1 cellular context compared by ENCODE assay signal in the genomic region with DNA sequence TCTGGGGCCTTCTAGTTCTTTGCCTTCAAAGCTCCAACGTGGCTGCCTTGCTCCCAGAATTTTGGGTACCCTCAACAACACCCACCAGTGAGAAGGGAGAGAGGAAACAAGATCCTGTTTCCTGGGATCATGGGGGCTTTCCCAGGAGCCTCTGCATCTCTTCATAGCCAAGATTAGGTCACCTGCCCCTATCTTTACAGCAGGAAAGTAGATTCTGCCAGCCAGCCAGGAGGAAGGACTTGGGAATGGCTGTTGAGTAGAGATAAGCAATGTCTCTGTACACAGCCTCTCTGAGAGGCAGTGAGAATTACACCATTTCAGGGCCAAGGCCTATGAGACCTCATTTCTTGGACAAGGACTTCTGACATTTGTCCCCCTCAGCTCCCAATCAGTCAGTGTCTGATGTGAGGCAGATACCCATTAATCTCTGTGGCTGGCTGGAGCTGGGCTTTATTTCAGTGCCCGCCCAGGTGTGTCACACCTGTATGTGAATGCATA.
TF ChIP-seq lines count a peak whose summit lies in the region.

No MANE protein-coding gene starts in this region.

TF ChIP-seq in K562, 482 proteins besides CTCF, POLR2A, EP300 and RAD21 (continued from another document and continues in another):
- TF ChIP-seq, protein P1, sequence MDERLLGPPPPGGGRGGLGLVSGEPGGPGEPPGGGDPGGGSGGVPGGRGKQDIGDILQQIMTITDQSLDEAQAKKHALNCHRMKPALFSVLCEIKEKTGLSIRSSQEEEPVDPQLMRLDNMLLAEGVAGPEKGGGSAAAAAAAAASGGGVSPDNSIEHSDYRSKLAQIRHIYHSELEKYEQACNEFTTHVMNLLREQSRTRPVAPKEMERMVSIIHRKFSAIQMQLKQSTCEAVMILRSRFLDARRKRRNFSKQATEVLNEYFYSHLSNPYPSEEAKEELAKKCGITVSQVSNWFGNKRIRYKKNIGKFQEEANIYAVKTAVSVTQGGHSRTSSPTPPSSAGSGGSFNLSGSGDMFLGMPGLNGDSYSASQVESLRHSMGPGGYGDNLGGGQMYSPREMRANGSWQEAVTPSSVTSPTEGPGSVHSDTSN (CRISPR knock-in tag; IDR thresholded peaks at IDR 0.05; ENCODE audit: low read depth): no peak
- TF ChIP-seq, protein P1 (tag; conservative IDR thresholded peaks at IDR 0.05; ENCODE audit: low read depth): peak; percentile 75
- TF ChIP-seq CBX1 (IDR thresholded peaks at IDR 0.05; ENCODE audit: low read depth) (no peak), SMAD1 (IDR thresholded peaks at IDR 0.05; ENCODE audit: low read depth, low read length, partially characterized antibody) (no peak), MNT (conservative IDR thresholded peaks at IDR 0.05) (peak in 1 of 2 experiments; percentile 50; a peak in 2 of 4 replicates), HDAC2 (IDR thresholded peaks at IDR 0.05) (peak; percentile 76; the same call in 1 of the 2 replicates), TFAP4 (CRISPR knock-in tag; IDR thresholded peaks at IDR 0.05; ENCODE audit: borderline replicate concordance) (peak; percentile 38), FOXA3 (CRISPR knock-in tag; conservative IDR thresholded peaks at IDR 0.05 in 1 of 2, IDR thresholded peaks at IDR 0.05 in 1 of 2) (peak; percentile 68 to 79; a peak in 3 of 4 replicates), CCNT2 (IDR thresholded peaks at IDR 0.05; ENCODE audit: borderline replicate concordance, extremely low read depth, insufficient read length, low read depth, low read length) (peak; percentile 64), CREB5 (CRISPR knock-in tag; IDR thresholded peaks at IDR 0.05) (no peak), SMAD3 (CRISPR knock-in tag; conservative IDR thresholded peaks at IDR 0.05) (no peak), HES1 (IDR thresholded peaks at IDR 0.05; ENCODE audit: low read depth) (no peak), STAT5B (CRISPR knock-in tag; IDR thresholded peaks at IDR 0.05) (no peak), FOXK2 (conservative IDR thresholded peaks at IDR 0.05 in 1 of 2, IDR thresholded peaks at IDR 0.05 in 1 of 2; ENCODE audit: low read depth in 2 of 2) (peak; percentile 50 to 79; a peak in 3 of 4 replicates), SETDB1 (IDR thresholded peaks at IDR 0.05; ENCODE audit: low read length) (no peak), ESRRA (IDR thresholded peaks at IDR 0.05; ENCODE audit: borderline replicate concordance, low read depth) (peak; percentile 54; the same call in 1 of the 2 replicates), TAL1 (IDR thresholded peaks at IDR 0.05) (peak; percentile 96), ZNF584 (CRISPR knock-in tag; IDR thresholded peaks at IDR 0.05; ENCODE audit: low read depth) (peak; percentile 72; the same call in 1 of the 2 replicates), ZFP1 (CRISPR knock-in tag; IDR thresholded peaks at IDR 0.05) (no peak), RBBP5 (IDR thresholded peaks at IDR 0.05; ENCODE audit: borderline replicate concordance, insufficient read depth, low read length, poor library complexity, severe bottlenecking) (peak; percentile 25), HBP1 (CRISPR knock-in tag; IDR thresholded peaks at IDR 0.05) (no peak), MTA2 (IDR thresholded peaks at IDR 0.05; ENCODE audit: low read depth) (peak; percentile 91), RBM34 (IDR thresholded peaks at IDR 0.05; ENCODE audit: borderline replicate concordance, insufficient read depth, low read length) (no peak), GATAD2A (IDR thresholded peaks at IDR 0.05) (peak; percentile 68; the same call in 1 of the 2 replicates), ZNF3 (CRISPR knock-in tag; IDR thresholded peaks at IDR 0.05) (no peak), HMG20B (CRISPR knock-in tag; IDR thresholded peaks at IDR 0.05) (no peak), KDM4B (IDR thresholded peaks at IDR 0.05; ENCODE audit: borderline replicate concordance in 2 of 2, low read depth in 1 of 2) (no peak), BRD4 (IDR thresholded peaks at IDR 0.05) (no peak), ZNF175 (CRISPR knock-in tag; IDR thresholded peaks at IDR 0.05; ENCODE audit: low read depth) (peak; percentile 73; the same call in 1 of the 2 replicates), COPS2 (conservative IDR thresholded peaks at IDR 0.05) (no peak), ZNF347 (CRISPR knock-in tag; IDR thresholded peaks at IDR 0.05; ENCODE audit: low read depth) (no peak), U2AF1 (optimal IDR thresholded peaks at IDR 0.05; ENCODE audit: low read depth, low read length) (no peak), MYC (IDR thresholded peaks at IDR 0.05; ENCODE audit: low read depth, low read length) (peak; percentile 21; the same call in 1 of the 2 replicates), MYC (CRISPR knock-in tag; IDR thresholded peaks at IDR 0.05; ENCODE audit: borderline replicate concordance, low read depth) (no peak), BCL6 (CRISPR knock-in tag; IDR thresholded peaks at IDR 0.05) (no peak), ZNF766 (CRISPR knock-in tag; conservative IDR thresholded peaks at IDR 0.05) (peak; percentile 64), NFRKB (IDR thresholded peaks at IDR 0.05; ENCODE audit: low read depth) (no peak), CC2D1A (IDR thresholded peaks at IDR 0.05) (peak; percentile 90; the same call in 1 of the 2 replicates), ZNF224 (CRISPR knock-in tag; IDR thresholded peaks at IDR 0.05) (no peak), NCOA1 (IDR thresholded peaks at IDR 0.05; ENCODE audit: low read depth) (peak; percentile 74), PHB (CRISPR knock-in tag; IDR thresholded peaks at IDR 0.05) (no peak), PTBP1 (IDR thresholded peaks at IDR 0.05; ENCODE audit: low read depth, low read length) (no peak), POLR2B (IDR thresholded peaks at IDR 0.05; ENCODE audit: low read depth, partially characterized antibody) (no peak), HDAC1 (IDR thresholded peaks at IDR 0.05) (peak in 1 of 2 experiments; percentile 67; a peak in 2 of 4 replicates), ZC3H11A (IDR thresholded peaks at IDR 0.05; ENCODE audit: low read depth, low read length) (no peak), ZNF143 (CRISPR knock-in tag; IDR thresholded peaks at IDR 0.05) (peak; percentile 63)
- TF ChIP-seq, protein P2, sequence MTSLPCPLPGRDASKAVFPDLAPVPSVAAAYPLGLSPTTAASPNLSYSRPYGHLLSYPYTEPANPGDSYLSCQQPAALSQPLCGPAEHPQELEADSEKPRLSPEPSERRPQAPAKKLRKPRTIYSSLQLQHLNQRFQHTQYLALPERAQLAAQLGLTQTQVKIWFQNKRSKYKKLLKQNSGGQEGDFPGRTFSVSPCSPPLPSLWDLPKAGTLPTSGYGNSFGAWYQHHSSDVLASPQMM (CRISPR knock-in tag; IDR thresholded peaks at IDR 0.05): no peak
- TF ChIP-seq, protein P3, sequence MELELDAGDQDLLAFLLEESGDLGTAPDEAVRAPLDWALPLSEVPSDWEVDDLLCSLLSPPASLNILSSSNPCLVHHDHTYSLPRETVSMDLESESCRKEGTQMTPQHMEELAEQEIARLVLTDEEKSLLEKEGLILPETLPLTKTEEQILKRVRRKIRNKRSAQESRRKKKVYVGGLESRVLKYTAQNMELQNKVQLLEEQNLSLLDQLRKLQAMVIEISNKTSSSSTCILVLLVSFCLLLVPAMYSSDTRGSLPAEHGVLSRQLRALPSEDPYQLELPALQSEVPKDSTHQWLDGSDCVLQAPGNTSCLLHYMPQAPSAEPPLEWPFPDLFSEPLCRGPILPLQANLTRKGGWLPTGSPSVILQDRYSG (tag; conservative IDR thresholded peaks at IDR 0.05; ENCODE audit: low read depth): 0 out of 2 replicates have a peak, but pooled peaks have one; percentile 29
- TF ChIP-seq, protein P4, sequence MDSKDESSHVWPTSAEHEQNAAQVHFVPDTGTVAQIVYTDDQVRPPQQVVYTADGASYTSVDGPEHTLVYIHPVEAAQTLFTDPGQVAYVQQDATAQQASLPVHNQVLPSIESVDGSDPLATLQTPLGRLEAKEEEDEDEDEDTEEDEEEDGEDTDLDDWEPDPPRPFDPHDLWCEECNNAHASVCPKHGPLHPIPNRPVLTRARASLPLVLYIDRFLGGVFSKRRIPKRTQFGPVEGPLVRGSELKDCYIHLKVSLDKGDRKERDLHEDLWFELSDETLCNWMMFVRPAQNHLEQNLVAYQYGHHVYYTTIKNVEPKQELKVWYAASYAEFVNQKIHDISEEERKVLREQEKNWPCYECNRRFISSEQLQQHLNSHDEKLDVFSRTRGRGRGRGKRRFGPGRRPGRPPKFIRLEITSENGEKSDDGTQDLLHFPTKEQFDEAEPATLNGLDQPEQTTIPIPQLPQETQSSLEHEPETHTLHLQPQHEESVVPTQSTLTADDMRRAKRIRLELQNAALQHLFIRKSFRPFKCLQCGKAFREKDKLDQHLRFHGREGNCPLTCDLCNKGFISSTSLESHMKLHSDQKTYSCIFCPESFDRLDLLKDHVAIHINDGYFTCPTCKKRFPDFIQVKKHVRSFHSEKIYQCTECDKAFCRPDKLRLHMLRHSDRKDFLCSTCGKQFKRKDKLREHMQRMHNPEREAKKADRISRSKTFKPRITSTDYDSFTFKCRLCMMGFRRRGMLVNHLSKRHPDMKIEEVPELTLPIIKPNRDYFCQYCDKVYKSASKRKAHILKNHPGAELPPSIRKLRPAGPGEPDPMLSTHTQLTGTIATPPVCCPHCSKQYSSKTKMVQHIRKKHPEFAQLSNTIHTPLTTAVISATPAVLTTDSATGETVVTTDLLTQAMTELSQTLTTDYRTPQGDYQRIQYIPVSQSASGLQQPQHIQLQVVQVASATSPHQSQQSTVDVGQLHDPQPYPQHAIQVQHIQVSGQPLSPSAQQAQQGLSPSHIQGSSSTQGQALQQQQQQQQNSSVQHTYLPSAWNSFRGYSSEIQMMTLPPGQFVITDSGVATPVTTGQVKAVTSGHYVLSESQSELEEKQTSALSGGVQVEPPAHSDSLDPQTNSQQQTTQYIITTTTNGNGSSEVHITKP (IDR thresholded peaks at IDR 0.05; ENCODE audit: partially characterized antibody): peak; percentile 29
- TF ChIP-seq, protein P5, sequence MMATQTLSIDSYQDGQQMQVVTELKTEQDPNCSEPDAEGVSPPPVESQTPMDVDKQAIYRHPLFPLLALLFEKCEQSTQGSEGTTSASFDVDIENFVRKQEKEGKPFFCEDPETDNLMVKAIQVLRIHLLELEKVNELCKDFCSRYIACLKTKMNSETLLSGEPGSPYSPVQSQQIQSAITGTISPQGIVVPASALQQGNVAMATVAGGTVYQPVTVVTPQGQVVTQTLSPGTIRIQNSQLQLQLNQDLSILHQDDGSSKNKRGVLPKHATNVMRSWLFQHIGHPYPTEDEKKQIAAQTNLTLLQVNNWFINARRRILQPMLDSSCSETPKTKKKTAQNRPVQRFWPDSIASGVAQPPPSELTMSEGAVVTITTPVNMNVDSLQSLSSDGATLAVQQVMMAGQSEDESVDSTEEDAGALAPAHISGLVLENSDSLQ (IDR thresholded peaks at IDR 0.05): peak; percentile 84
